1 cellular context compared by ENCODE assay signal in the genomic region with DNA sequence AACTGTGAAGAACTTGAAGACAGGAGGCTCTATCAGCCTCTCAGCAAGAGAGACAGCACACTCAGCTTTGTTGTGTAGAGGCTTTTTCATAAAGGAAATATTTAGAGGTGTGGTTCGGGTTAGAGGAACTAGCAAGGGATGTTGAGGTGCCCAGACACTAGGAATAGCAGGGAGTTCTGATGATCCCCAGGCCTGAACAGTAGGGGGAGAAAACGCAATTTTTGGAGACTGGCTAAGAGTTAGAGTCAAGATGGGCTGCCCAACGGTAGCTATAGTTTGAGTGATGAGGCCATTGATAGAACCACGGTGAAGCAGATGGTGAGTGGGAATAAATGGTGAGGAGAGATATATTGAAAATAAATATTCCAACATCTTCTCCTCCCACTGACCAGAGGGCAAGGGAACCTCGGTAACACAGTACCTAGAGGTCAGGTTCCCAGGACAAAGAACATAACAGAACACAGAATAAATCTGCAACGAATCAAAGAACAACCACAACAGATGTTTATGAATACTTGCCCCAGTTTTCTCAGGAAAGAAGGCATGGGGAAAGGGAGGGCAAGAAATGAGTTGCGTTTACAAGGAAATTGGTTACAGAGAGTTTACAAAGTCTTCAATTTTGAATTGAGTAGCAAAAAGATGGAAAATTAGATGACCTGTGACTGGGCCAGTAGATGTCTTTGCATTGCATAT.
TF ChIP-seq lines count a peak whose summit lies in the region.

No MANE protein-coding gene starts in this region.

TF ChIP-seq in HCT116, 20 proteins besides CTCF, POLR2A, EP300 and RAD21 (continued from another document):
- TF ChIP-seq, protein P1, sequence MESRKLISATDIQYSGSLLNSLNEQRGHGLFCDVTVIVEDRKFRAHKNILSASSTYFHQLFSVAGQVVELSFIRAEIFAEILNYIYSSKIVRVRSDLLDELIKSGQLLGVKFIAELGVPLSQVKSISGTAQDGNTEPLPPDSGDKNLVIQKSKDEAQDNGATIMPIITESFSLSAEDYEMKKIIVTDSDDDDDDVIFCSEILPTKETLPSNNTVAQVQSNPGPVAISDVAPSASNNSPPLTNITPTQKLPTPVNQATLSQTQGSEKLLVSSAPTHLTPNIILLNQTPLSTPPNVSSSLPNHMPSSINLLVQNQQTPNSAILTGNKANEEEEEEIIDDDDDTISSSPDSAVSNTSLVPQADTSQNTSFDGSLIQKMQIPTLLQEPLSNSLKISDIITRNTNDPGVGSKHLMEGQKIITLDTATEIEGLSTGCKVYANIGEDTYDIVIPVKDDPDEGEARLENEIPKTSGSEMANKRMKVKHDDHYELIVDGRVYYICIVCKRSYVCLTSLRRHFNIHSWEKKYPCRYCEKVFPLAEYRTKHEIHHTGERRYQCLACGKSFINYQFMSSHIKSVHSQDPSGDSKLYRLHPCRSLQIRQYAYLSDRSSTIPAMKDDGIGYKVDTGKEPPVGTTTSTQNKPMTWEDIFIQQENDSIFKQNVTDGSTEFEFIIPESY (IDR thresholded peaks at IDR 0.05; ENCODE audit: extremely low read depth, insufficient replicate concordance, low read length), result no peak
- no peak for TF ChIP-seq JUND (IDR thresholded peaks at IDR 0.05)
- no peak for TF ChIP-seq REST (IDR thresholded peaks at IDR 0.05; ENCODE audit: low read depth)
- no peak for TF ChIP-seq FOSL1 (IDR thresholded peaks at IDR 0.05; ENCODE audit: low read depth)
- TF ChIP-seq YY1 (IDR thresholded peaks at IDR 0.05; ENCODE audit: extremely low read depth, insufficient replicate concordance, low read depth, low read length), result no peak
- TF ChIP-seq SP1 (IDR thresholded peaks at IDR 0.05; ENCODE audit: low read depth), result no peak
- no peak for TF ChIP-seq EGR1 (IDR thresholded peaks at IDR 0.05; ENCODE audit: low read depth)
- TF ChIP-seq ELF1 (IDR thresholded peaks at IDR 0.05; ENCODE audit: borderline replicate concordance, low read depth), result no peak
- no peak for TF ChIP-seq ZFX (IDR thresholded peaks at IDR 0.05)
- TF ChIP-seq CBX3 (IDR thresholded peaks at IDR 0.05; ENCODE audit: low read depth), result no peak
- no peak for TF ChIP-seq SIN3A (IDR thresholded peaks at IDR 0.05; ENCODE audit: low read depth)
- TF ChIP-seq EZH2phosphoT487 (IDR thresholded peaks at IDR 0.05; ENCODE audit: borderline replicate concordance), result no peak
- no peak for TF ChIP-seq POLR2AphosphoS5 (IDR thresholded peaks at IDR 0.05; ENCODE audit: low read depth, low read length)
